Comparison of ENCODE assay signal across 8 cellular contexts in the genomic region with DNA sequence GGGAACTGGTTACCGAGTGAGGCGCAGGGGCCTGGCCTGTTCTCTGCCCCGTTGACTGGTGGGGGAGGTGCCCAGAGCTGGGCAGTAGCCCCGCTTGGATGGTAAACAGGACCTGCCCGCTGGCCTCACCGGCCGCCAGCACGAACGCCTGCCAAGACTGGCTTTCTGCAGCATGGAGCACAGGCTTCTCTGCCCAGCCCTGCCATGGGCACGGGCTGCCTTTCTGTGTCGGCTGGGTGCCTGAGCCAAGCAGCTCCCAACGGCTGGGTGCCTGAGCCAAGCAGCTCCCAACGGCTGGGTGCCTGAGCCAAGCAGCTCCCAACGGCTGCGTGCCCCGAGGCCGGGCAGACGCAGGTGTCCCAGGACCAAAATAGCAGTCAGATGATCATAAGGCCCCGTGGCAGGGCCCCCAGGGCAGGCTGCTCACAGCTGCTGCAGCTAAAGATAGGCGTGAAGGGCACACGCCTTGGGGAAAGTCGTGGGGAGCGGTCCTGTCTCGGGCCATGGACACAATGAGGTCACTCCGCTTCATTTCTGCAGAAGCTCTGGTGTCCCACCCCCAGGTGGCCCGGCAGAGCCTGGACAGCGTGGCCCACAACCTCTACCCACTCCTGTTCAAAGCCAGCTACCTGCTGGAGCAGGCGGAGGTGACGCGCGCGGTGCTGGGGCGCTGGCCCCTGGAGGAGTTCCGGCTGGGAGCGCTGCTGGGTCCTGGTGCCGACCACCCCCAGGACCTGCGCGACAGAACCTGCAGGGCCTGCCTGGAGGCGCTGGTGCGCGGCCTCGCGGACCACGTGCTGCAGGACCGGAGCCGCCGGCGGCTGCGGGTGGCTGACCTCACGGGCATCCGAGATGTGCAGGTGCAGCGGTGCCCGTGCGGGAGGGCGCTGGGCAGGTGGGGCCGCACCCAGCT. TPM values are rescaled to one million over a fixed set of nuclear protein-coding genes. Genes with fewer than 3 reads are reported as not detected.
DNase-seq lines count a peak whose midpoint lies in the region; TF ChIP-seq lines count a peak whose summit lies in the region.

A gene (plus strand): TSS at position 460 of the 913 bp plus-strand sequence. CDS start 44 bp downstream, at position 504.

- peak within 1 kb of the TSS; percentile 33 for H3K4me2 ChIP-seq in skeletal muscle satellite cell (ENCODE audit: low read length)

- peak; percentile 8 for DNase-seq in activated CD4-positive, alpha-beta T cell treated with anti-CD3 and anti-CD28 coated beads, Interleukin-2, amount 50 U/mL, for 1 hour
- DNase-seq in activated CD4-positive, alpha-beta T cell treated with anti-CD3 and anti-CD28 coated beads for 4 hours: no peak
- peak; percentile 10 for DNase-seq in NCI-H1417 treated with DMSO at 0.1 percent for 48 hours (lab: John Stamatoyannopoulos, UW)
- peak in 1 of 2 donors; percentile 57 for DNase-seq in cardiac muscle cell (ENCODE audit: low read depth in 1 of 2, low spot score in 1 of 2)
- no peak for DNase-seq in WERI-Rb-1
- DNase-seq in LoVo (ENCODE audit: low spot score): no peak
- DNase-seq in DMS114 treated with DMSO at 0.1 percent for 48 hours (lab: John Stamatoyannopoulos, UW; ENCODE audit: unreplicated experiment): no peak

- no peaks in the 10 kb centered on the region for H3K36me3 ChIP-seq in cardiac muscle cell
- H3K36me3 ChIP-seq in skeletal muscle satellite cell (ENCODE audit: insufficient read depth, low read length): no peaks in the 10 kb centered on the region
- no peaks in the 10 kb centered on the region for H3K36me3 ChIP-seq in WERI-Rb-1

- H3K4me3 ChIP-seq in cardiac muscle cell: no peak within 1 kb of the TSS
- H3K4me3 ChIP-seq in skeletal muscle satellite cell (ENCODE audit: low read length): no peak within 1 kb of the TSS
- no peak within 1 kb of the TSS for H3K4me3 ChIP-seq in WERI-Rb-1 (ENCODE audit: low read depth, low read length)

- H3K4me1 ChIP-seq in cardiac muscle cell (ENCODE audit: low read depth) (peaks cover 29% of the 10 kb centered on the region), skeletal muscle satellite cell (ENCODE audit: control insufficient read depth, insufficient read depth, low read length) (peaks cover 14% of the 10 kb centered on the region)

- TF ChIP-seq CTCF in cardiac muscle cell (IDR thresholded peaks at IDR 0.05; ENCODE audit: low read depth, low read length) (no peak), WERI-Rb-1 (IDR thresholded peaks at IDR 0.05; ENCODE audit: low read depth, low read length) (no peak)

- H3K27ac ChIP-seq in cardiac muscle cell (peak within 1 kb of the TSS; percentile 56), WERI-Rb-1 (no peak within 1 kb of the TSS)

- no peak within 1 kb of the TSS for H3K9ac ChIP-seq in skeletal muscle satellite cell (ENCODE audit: low read depth, low read length)

- H3K27me3 ChIP-seq in cardiac muscle cell (no peaks in the 10 kb centered on the region), skeletal muscle satellite cell (ENCODE audit: control insufficient read depth, insufficient read depth, low read length) (peaks cover 57% of the 10 kb centered on the region), WERI-Rb-1 (ENCODE audit: insufficient read depth, low read depth, severe bottlenecking) (no peaks in the 10 kb centered on the region)

- no peaks in the 10 kb centered on the region for H3K9me3 ChIP-seq in cardiac muscle cell (ENCODE audit: low read depth)
- no peaks in the 10 kb centered on the region for H3K9me3 ChIP-seq in skeletal muscle satellite cell (replicated peaks; ENCODE audit: low read length)
- H3K9me3 ChIP-seq in WERI-Rb-1 (ENCODE audit: severe bottlenecking): no peaks in the 10 kb centered on the region

RNA-seq across cellular contexts. Expression of the gene that starts here (rescaled TPM):
- 1.6 and 3.6 TPM in 2 replicates for total RNA-seq in cardiac muscle cell
- polyA plus RNA-seq in cardiac muscle cell: 1.5 and 2.7 TPM in 2 replicates
- total RNA-seq in skeletal muscle satellite cell (2012; rRNA removed): not detected in 2 replicates

Comparison
In these comparisons a context has a peak if more than half of its experiments do, and no peak if none do; other contexts are left out.
1. DNase-seq: peak in activated CD4-positive, alpha-beta T cell treated with anti-CD3 and anti-CD28 coated beads, Interleukin-2, amount 50 U/mL, for 1 hour (single experiment) and NCI-H1417 treated with DMSO at 0.1 percent for 48 hours (single experiment); none in activated CD4-positive, alpha-beta T cell treated with anti-CD3 and anti-CD28 coated beads for 4 hours (0 of 2), WERI-Rb-1 (single experiment), LoVo (single experiment) and DMS114 treated with DMSO at 0.1 percent for 48 hours (single experiment).